Comparison of ENCODE assay signal across 1 cellular context in the genomic region with DNA sequence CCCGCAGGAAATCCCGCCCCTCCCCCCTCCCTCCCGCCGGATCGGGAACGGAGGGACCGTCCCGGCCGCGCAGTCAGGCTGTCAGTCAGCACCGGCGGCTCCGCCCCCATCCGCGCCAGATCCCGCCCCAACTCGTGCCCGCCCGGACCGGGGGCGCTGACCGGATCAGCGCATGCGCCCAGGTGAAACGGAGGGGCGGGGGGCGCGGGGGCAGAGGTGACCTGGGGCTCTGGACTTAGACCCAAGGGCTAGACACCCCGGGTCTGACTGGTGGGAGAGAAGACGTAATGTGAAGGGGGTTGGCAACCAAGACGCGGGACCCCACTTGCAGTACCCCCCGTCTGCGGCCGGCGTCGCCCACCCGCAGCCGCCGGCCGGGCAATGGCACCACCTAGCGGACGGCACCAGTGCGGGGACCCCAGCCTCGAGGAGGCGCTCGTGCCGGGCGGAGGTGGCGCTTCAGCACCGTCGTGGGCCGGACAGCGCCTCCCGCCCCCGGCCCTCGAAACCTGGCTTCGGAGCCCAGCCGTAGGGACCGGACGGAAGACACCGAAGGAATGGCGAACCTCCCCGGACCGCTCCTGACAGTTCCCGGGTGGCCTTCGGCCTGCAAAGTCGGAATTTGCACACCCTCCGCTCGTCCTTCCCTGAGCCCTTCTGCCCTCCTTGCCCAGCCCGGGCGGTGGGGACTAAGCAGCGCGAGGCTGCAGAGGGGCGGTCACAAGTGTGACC.
TF ChIP-seq lines count a peak whose summit lies in the region.

A gene with protein sequence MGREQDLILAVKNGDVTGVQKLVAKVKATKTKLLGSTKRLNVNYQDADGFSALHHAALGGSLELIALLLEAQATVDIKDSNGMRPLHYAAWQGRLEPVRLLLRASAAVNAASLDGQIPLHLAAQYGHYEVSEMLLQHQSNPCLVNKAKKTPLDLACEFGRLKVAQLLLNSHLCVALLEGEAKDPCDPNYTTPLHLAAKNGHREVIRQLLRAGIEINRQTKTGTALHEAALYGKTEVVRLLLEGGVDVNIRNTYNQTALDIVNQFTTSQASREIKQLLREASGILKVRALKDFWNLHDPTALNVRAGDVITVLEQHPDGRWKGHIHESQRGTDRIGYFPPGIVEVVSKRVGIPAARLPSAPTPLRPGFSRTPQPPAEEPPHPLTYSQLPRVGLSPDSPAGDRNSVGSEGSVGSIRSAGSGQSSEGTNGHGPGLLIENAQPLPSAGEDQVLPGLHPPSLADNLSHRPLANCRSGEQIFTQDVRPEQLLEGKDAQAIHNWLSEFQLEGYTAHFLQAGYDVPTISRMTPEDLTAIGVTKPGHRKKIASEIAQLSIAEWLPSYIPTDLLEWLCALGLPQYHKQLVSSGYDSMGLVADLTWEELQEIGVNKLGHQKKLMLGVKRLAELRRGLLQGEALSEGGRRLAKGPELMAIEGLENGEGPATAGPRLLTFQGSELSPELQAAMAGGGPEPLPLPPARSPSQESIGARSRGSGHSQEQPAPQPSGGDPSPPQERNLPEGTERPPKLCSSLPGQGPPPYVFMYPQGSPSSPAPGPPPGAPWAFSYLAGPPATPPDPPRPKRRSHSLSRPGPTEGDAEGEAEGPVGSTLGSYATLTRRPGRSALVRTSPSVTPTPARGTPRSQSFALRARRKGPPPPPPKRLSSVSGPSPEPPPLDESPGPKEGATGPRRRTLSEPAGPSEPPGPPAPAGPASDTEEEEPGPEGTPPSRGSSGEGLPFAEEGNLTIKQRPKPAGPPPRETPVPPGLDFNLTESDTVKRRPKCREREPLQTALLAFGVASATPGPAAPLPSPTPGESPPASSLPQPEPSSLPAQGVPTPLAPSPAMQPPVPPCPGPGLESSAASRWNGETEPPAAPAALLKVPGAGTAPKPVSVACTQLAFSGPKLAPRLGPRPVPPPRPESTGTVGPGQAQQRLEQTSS (N-terminal part only) (minus strand): TSS at position 15 of the 732 bp plus-strand sequence. CDS start 1,733 bp downstream, outside the sequence.

TF ChIP-seq in HepG2, 621 proteins besides CTCF, POLR2A, EP300 and RAD21 (continued from another document and continues in another):
- TF ChIP-seq, protein P1, sequence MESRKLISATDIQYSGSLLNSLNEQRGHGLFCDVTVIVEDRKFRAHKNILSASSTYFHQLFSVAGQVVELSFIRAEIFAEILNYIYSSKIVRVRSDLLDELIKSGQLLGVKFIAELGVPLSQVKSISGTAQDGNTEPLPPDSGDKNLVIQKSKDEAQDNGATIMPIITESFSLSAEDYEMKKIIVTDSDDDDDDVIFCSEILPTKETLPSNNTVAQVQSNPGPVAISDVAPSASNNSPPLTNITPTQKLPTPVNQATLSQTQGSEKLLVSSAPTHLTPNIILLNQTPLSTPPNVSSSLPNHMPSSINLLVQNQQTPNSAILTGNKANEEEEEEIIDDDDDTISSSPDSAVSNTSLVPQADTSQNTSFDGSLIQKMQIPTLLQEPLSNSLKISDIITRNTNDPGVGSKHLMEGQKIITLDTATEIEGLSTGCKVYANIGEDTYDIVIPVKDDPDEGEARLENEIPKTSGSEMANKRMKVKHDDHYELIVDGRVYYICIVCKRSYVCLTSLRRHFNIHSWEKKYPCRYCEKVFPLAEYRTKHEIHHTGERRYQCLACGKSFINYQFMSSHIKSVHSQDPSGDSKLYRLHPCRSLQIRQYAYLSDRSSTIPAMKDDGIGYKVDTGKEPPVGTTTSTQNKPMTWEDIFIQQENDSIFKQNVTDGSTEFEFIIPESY (CRISPR knock-in tag; IDR thresholded peaks at IDR 0.05) = peak; percentile 80
- TF ChIP-seq, protein P2, sequence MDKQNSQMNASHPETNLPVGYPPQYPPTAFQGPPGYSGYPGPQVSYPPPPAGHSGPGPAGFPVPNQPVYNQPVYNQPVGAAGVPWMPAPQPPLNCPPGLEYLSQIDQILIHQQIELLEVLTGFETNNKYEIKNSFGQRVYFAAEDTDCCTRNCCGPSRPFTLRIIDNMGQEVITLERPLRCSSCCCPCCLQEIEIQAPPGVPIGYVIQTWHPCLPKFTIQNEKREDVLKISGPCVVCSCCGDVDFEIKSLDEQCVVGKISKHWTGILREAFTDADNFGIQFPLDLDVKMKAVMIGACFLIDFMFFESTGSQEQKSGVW (CRISPR knock-in tag; IDR thresholded peaks at IDR 0.05; ENCODE audit: borderline replicate concordance) = no peak; the same call in 1 of the 2 replicates
- TF ChIP-seq KLF6 (CRISPR knock-in tag; IDR thresholded peaks at IDR 0.05) = peak; percentile 78
- TF ChIP-seq ZNF253 (CRISPR knock-in tag; IDR thresholded peaks at IDR 0.05; ENCODE audit: borderline replicate concordance) = no peak; the same call in 1 of the 2 replicates
- no peak for TF ChIP-seq RFX5 (IDR thresholded peaks at IDR 0.05; ENCODE audit: low read depth, low read length)
- no peak for TF ChIP-seq MLLT10 (CRISPR knock-in tag; IDR thresholded peaks at IDR 0.05)
- TF ChIP-seq, protein P3, sequence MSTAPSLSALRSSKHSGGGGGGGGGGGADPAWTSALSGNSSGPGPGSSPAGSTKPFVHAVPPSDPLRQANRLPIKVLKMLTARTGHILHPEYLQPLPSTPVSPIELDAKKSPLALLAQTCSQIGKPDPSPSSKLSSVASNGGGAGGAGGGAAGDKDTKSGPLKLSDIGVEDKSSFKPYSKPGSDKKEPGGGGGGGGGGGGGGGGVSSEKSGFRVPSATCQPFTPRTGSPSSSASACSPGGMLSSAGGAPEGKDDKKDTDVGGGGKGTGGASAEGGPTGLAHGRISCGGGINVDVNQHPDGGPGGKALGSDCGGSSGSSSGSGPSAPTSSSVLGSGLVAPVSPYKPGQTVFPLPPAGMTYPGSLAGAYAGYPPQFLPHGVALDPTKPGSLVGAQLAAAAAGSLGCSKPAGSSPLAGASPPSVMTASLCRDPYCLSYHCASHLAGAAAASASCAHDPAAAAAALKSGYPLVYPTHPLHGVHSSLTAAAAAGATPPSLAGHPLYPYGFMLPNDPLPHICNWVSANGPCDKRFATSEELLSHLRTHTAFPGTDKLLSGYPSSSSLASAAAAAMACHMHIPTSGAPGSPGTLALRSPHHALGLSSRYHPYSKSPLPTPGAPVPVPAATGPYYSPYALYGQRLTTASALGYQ (CRISPR knock-in tag; IDR thresholded peaks at IDR 0.05) = no peak; the same call in 1 of the 2 replicates
- peak; percentile 90; the same call in 1 of the 2 replicates for TF ChIP-seq ARNT2 (CRISPR knock-in tag; IDR thresholded peaks at IDR 0.05; ENCODE audit: low read depth)
- TF ChIP-seq SMAD9 (CRISPR knock-in tag; IDR thresholded peaks at IDR 0.05) = peak; percentile 97
- TF ChIP-seq, protein P4, sequence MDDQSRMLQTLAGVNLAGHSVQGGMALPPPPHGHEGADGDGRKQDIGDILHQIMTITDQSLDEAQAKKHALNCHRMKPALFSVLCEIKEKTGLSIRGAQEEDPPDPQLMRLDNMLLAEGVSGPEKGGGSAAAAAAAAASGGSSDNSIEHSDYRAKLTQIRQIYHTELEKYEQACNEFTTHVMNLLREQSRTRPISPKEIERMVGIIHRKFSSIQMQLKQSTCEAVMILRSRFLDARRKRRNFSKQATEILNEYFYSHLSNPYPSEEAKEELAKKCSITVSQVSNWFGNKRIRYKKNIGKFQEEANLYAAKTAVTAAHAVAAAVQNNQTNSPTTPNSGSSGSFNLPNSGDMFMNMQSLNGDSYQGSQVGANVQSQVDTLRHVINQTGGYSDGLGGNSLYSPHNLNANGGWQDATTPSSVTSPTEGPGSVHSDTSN (CRISPR knock-in tag; IDR thresholded peaks at IDR 0.05; ENCODE audit: borderline replicate concordance) = peak; percentile 87
- peak; percentile 85; the same call in 1 of the 2 replicates for TF ChIP-seq CBFB (CRISPR knock-in tag; IDR thresholded peaks at IDR 0.05)
- TF ChIP-seq, protein P5, sequence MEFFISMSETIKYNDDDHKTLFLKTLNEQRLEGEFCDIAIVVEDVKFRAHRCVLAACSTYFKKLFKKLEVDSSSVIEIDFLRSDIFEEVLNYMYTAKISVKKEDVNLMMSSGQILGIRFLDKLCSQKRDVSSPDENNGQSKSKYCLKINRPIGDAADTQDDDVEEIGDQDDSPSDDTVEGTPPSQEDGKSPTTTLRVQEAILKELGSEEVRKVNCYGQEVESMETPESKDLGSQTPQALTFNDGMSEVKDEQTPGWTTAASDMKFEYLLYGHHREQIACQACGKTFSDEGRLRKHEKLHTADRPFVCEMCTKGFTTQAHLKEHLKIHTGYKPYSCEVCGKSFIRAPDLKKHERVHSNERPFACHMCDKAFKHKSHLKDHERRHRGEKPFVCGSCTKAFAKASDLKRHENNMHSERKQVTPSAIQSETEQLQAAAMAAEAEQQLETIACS (CRISPR knock-in tag; IDR thresholded peaks at IDR 0.05) = no peak
- no peak for TF ChIP-seq SRSF9 (IDR thresholded peaks at IDR 0.05; ENCODE audit: borderline replicate concordance, insufficient read depth, low read depth, low read length, poor library complexity, severe bottlenecking)
- peak; percentile 94; the same call in 1 of the 2 replicates for TF ChIP-seq ZBTB8A (CRISPR knock-in tag; IDR thresholded peaks at IDR 0.05; ENCODE audit: borderline replicate concordance, low read depth)
- TF ChIP-seq, protein P6, sequence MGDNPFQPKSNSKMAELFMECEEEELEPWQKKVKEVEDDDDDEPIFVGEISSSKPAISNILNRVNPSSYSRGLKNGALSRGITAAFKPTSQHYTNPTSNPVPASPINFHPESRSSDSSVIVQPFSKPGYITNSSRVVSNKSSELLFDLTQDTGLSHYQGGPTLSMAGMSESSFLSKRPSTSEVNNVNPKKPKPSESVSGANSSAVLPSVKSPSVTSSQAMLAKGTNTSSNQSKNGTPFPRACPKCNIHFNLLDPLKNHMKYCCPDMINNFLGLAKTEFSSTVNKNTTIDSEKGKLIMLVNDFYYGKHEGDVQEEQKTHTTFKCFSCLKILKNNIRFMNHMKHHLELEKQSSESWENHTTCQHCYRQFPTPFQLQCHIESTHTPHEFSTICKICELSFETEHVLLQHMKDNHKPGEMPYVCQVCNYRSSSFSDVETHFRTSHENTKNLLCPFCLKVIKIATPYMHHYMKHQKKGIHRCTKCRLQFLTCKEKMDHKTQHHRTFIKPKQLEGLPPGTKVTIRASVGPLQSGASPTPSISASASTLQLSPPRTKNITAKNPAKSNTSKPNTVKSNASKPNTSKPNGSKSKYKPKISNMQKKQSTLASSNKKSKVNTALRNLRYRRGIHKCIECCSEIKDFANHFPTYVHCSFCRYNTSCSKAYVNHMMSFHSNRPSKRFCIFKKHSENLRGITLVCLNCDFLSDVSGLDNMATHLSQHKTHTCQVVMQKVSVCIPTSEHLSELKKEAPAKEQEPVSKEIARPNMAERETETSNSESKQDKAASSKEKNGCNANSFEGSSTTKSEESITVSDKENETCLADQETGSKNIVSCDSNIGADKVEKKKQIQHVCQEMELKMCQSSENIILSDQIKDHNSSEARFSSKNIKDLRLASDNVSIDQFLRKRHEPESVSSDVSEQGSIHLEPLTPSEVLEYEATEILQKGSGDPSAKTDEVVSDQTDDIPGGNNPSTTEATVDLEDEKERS (CRISPR knock-in tag; IDR thresholded peaks at IDR 0.05) = peak; percentile 96
- TF ChIP-seq ZBTB42 (CRISPR knock-in tag; IDR thresholded peaks at IDR 0.05) = peak; percentile 97
- TF ChIP-seq ZFP37 (CRISPR knock-in tag; IDR thresholded peaks at IDR 0.05; ENCODE audit: borderline replicate concordance) = peak; percentile 60; the same call in 1 of the 2 replicates
- TF ChIP-seq PITX1 (CRISPR knock-in tag; IDR thresholded peaks at IDR 0.05) = peak; percentile 84
- TF ChIP-seq, protein P7, sequence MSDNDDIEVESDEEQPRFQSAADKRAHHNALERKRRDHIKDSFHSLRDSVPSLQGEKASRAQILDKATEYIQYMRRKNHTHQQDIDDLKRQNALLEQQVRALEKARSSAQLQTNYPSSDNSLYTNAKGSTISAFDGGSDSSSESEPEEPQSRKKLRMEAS (IDR thresholded peaks at IDR 0.05) = peak; percentile 83; the same call in 1 of the 2 replicates
- TF ChIP-seq, protein P8, sequence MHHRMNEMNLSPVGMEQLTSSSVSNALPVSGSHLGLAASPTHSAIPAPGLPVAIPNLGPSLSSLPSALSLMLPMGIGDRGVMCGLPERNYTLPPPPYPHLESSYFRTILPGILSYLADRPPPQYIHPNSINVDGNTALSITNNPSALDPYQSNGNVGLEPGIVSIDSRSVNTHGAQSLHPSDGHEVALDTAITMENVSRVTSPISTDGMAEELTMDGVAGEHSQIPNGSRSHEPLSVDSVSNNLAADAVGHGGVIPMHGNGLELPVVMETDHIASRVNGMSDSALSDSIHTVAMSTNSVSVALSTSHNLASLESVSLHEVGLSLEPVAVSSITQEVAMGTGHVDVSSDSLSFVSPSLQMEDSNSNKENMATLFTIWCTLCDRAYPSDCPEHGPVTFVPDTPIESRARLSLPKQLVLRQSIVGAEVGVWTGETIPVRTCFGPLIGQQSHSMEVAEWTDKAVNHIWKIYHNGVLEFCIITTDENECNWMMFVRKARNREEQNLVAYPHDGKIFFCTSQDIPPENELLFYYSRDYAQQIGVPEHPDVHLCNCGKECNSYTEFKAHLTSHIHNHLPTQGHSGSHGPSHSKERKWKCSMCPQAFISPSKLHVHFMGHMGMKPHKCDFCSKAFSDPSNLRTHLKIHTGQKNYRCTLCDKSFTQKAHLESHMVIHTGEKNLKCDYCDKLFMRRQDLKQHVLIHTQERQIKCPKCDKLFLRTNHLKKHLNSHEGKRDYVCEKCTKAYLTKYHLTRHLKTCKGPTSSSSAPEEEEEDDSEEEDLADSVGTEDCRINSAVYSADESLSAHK (CRISPR knock-in tag; IDR thresholded peaks at IDR 0.05; ENCODE audit: borderline replicate concordance) = no peak
- TF ChIP-seq ZSCAN9 (CRISPR knock-in tag; IDR thresholded peaks at IDR 0.05; ENCODE audit: borderline replicate concordance) = peak; percentile 98
- TF ChIP-seq ATF7-NPFF (CRISPR knock-in tag; IDR thresholded peaks at IDR 0.05; ENCODE audit: low read depth) = peak; percentile 85; the same call in 1 of the 2 replicates
- TF ChIP-seq SP140L (CRISPR knock-in tag; IDR thresholded peaks at IDR 0.05; ENCODE audit: borderline replicate concordance) = peak; percentile 78; the same call in 1 of the 2 replicates
- peak; percentile 99 for TF ChIP-seq ZNF563 (CRISPR knock-in tag; IDR thresholded peaks at IDR 0.05)
- TF ChIP-seq, protein P9, sequence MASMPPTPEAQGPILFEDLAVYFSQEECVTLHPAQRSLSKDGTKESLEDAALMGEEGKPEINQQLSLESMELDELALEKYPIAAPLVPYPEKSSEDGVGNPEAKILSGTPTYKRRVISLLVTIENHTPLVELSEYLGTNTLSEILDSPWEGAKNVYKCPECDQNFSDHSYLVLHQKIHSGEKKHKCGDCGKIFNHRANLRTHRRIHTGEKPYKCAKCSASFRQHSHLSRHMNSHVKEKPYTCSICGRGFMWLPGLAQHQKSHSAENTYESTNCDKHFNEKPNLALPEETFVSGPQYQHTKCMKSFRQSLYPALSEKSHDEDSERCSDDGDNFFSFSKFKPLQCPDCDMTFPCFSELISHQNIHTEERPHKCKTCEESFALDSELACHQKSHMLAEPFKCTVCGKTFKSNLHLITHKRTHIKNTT (CRISPR knock-in tag; IDR thresholded peaks at IDR 0.05) = no peak
- TF ChIP-seq, protein P10, sequence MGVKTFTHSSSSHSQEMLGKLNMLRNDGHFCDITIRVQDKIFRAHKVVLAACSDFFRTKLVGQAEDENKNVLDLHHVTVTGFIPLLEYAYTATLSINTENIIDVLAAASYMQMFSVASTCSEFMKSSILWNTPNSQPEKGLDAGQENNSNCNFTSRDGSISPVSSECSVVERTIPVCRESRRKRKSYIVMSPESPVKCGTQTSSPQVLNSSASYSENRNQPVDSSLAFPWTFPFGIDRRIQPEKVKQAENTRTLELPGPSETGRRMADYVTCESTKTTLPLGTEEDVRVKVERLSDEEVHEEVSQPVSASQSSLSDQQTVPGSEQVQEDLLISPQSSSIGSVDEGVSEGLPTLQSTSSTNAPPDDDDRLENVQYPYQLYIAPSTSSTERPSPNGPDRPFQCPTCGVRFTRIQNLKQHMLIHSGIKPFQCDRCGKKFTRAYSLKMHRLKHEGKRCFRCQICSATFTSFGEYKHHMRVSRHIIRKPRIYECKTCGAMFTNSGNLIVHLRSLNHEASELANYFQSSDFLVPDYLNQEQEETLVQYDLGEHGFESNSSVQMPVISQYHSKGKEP (CRISPR knock-in tag; IDR thresholded peaks at IDR 0.05) = peak; percentile 95; the same call in 1 of the 2 replicates
- TF ChIP-seq ZNF143 (CRISPR knock-in tag; IDR thresholded peaks at IDR 0.05) = no peak; the same call in 1 of the 2 replicates
- peak; percentile 95 for TF ChIP-seq ZNF30 (CRISPR knock-in tag; IDR thresholded peaks at IDR 0.05)
